17 cellular contexts compared by ENCODE assay signal in genomic region chr7:5375925-5376324, GRCh38. TPM values are rescaled to one million over a fixed set of nuclear protein-coding genes. Genes with fewer than 3 reads are reported as not detected.
DNase-seq lines count a peak whose midpoint lies in the region; ATAC-seq and TF ChIP-seq lines count a peak whose summit lies in the region.
"Had no signal": no experiment of that assay in that cellular context is flagged by ENCODE, and none has a peak within 500 bp of the region (broad histone marks: within the 10 kb centered on the region; RNA-seq: fewer than 3 reads in every experiment).

No MANE protein-coding gene starts in this region.

- H3K4me3 ChIP-seq in CD4-positive, alpha-beta memory T cell (ENCODE audit: low read length in 2 of 2): no peak overlapping the region
- no peak overlapping the region for H3K4me3 ChIP-seq in esophagus muscularis mucosa
- H3K4me3 ChIP-seq: tibial artery had no signal

- H3K27me3 Mint-ChIP-seq in CD4-positive, alpha-beta memory T cell: no peaks in the 10 kb centered on the region
- H3K27me3 Mint-ChIP-seq: activated B cell treated with CpG ODN at 0.5 μM for 24 hours; activated T-helper 17 cell treated with anti-CD3 and anti-CD28 coated beads, Interleukin-2, amount 50 U/mL, for 72 hours; stimulated activated memory B cell treated with anti-CD40 and anti-IgM and Interleukin-4, amounts not matched to agents 10 μg/mL and 1 μg/mL and 100 μg/mL, for 72 hours had no signal

- H3K36me3 Mint-ChIP-seq in CD4-positive, alpha-beta memory T cell: peaks cover 7 to 35% of the 10 kb centered on the region in 2 donors

- H3K4me1 Mint-ChIP-seq in CD4-positive, alpha-beta memory T cell: peaks cover 10 to 14% (median 11%) of the 10 kb centered on the region in 4 donors
- H3K4me1 Mint-ChIP-seq: activated B cell treated with CpG ODN at 0.5 μM for 24 hours had no signal

- H3K4me3 Mint-ChIP-seq in CD4-positive, alpha-beta memory T cell: peak overlapping the region in 7 of 8 donors; percentile 28 to 75 (median 57)
- H3K4me3 Mint-ChIP-seq: activated B cell treated with CpG ODN at 0.5 μM for 24 hours; activated T-helper 17 cell treated with anti-CD3 and anti-CD28 coated beads, Interleukin-2, amount 50 U/mL, for 72 hours; stimulated activated memory B cell treated with anti-CD40 and anti-IgM and Interleukin-4, amounts not matched to agents 10 μg/mL and 1 μg/mL and 100 μg/mL, for 72 hours had no signal

- intact Hi-C loops in CD4-positive, alpha-beta memory T cell (cut with micrococcal nuclease): no loop called here
- intact Hi-C loops in esophagus muscularis mucosa (cut with DNase I): no loop called here

- H3K9me3 ChIP-seq in CD4-positive, alpha-beta memory T cell (ENCODE audit: control insufficient read depth in 1 of 2, low read length in 2 of 2): no peaks in the 10 kb centered on the region
- H3K9me3 ChIP-seq in esophagus muscularis mucosa: no peaks in the 10 kb centered on the region
- H3K9me3 ChIP-seq: tibial artery had no signal

- POLR2A ChIA-PET in CD4-positive, alpha-beta memory T cell (lab: Charles Lee; ENCODE audit: partially characterized antibody): interaction anchor here (0.6 to 1.7 kb wide), 2 partner anchors 21 to 41 kb away, joined by 3 to 10 read pairs; no protein-coding TSS in a partner anchor
- POLR2A ChIA-PET in RWPE1 (lab: Yijun Ruan, JAX; ENCODE audit: low non-redundant PET): no interaction called here

- TF ChIP-seq POLR2A in esophagus muscularis mucosa (IDR thresholded peaks at IDR 0.05; ENCODE audit: low read depth): no peak

- peaks cover 26% of the 10 kb centered on the region for H3K36me3 ChIP-seq in CD4-positive, alpha-beta memory T cell (ENCODE audit: insufficient read depth, low read length)
- peaks cover 18 to 70% (median 68%) of the 10 kb centered on the region in 4 donors for H3K36me3 ChIP-seq in esophagus muscularis mucosa

- no peaks in the 10 kb centered on the region for H3K27me3 ChIP-seq in CD4-positive, alpha-beta memory T cell (ENCODE audit: insufficient read depth, low read length)
- no peaks in the 10 kb centered on the region for H3K27me3 ChIP-seq in esophagus muscularis mucosa
- H3K27me3 ChIP-seq: tibial artery had no signal

- 75% methylated on average over 8 of the region's 20 CpGs for WGBS in esophagus muscularis mucosa

- H3K27ac Mint-ChIP-seq in CD4-positive, alpha-beta memory T cell: peak overlapping the region; percentile 62 to 93 (median 73)
- H3K27ac Mint-ChIP-seq: activated B cell treated with CpG ODN at 0.5 μM for 24 hours; activated T-helper 17 cell treated with anti-CD3 and anti-CD28 coated beads, Interleukin-2, amount 50 U/mL, for 72 hours; stimulated activated memory B cell treated with anti-CD40 and anti-IgM and Interleukin-4, amounts not matched to agents 10 μg/mL and 1 μg/mL and 100 μg/mL, for 72 hours had no signal

- H3K27ac ChIP-seq in 22Rv1: peak overlapping the region; percentile 20; the same call in 1 of the 2 replicates
- H3K27ac ChIP-seq in CD4-positive, alpha-beta memory T cell (ENCODE audit: low read depth, low read length): no peak overlapping the region
- H3K27ac ChIP-seq in RWPE1: peak overlapping the region; percentile 19
- H3K27ac ChIP-seq in esophagus muscularis mucosa (replicated peaks in 1 of 4): peak overlapping the region in 3 of 4 donors; percentile 3 to 63 (median 54)
- H3K27ac ChIP-seq: tibial artery had no signal

- peaks cover 12% of the 10 kb centered on the region for H3K4me1 ChIP-seq in CD4-positive, alpha-beta memory T cell (ENCODE audit: insufficient read depth, low read length)
- peaks cover 12 to 92% (median 54%) of the 10 kb centered on the region in 4 donors for H3K4me1 ChIP-seq in esophagus muscularis mucosa

- CTCF ChIA-PET in CD4-positive, alpha-beta memory T cell (lab: Charles Lee; ENCODE audit: partially characterized antibody): interaction anchor here (1.3 to 1.5 kb wide), 2 partner anchors 10 to 21 kb away, joined by 4 to 11 read pairs; no protein-coding TSS in a partner anchor
- CTCF ChIA-PET in RWPE1 (lab: Yijun Ruan, JAX): interaction anchor here (1.3 kb wide), 1 partner anchor 10 kb away, joined by 4 read pairs; no protein-coding TSS in a partner anchor

- TF ChIP-seq CTCF in 22Rv1 (IDR thresholded peaks at IDR 0.05) (no peak), RWPE1 (conservative IDR thresholded peaks at IDR 0.05; ENCODE audit: low read depth) (no peak), esophagus muscularis mucosa (IDR thresholded peaks at IDR 0.05) (no peak)

- ATAC-seq in HG03139 (IDR thresholded peaks at IDR 0.05; ENCODE audit: unreplicated experiment) (no peak), HG03025 (IDR thresholded peaks at IDR 0.05; ENCODE audit: low FRiP score, unreplicated experiment) (no peak)
- ATAC-seq: activated T-helper 17 cell treated with anti-CD3 and anti-CD28 coated beads, Interleukin-2, amount 50 U/mL, for 72 hours; stimulated activated memory B cell treated with anti-CD40 and anti-IgM and Interleukin-4, amounts not matched to agents 10 μg/mL and 1 μg/mL and 100 μg/mL, for 72 hours had no signal

- TF ChIP-seq EP300 in esophagus muscularis mucosa (IDR thresholded peaks at IDR 0.05): no peak

- no peaks in the 10 kb centered on the region for H3K9me3 Mint-ChIP-seq in CD4-positive, alpha-beta memory T cell
- H3K9me3 Mint-ChIP-seq: activated B cell treated with CpG ODN at 0.5 μM for 24 hours; activated T-helper 17 cell treated with anti-CD3 and anti-CD28 coated beads, Interleukin-2, amount 50 U/mL, for 72 hours; stimulated activated memory B cell treated with anti-CD40 and anti-IgM and Interleukin-4, amounts not matched to agents 10 μg/mL and 1 μg/mL and 100 μg/mL, for 72 hours had no signal

- peak; percentile 35 to 63 (median 47) for DNase-seq in CD4-positive, alpha-beta memory T cell
- DNase-seq in RWPE1 (ENCODE audit: low spot score) (no peak), esophagus muscularis mucosa (ENCODE audit: extremely low spot score) (no peak), SKM-1 treated with dmso at 0.1 percent for 144 hours (lab: John Stamatoyannopoulos, UW; ENCODE audit: unreplicated experiment) (no peak), C1 segment of cervical spinal cord (lab: John Stamatoyannopoulos, UW) (no peak)
- DNase-seq: activated B cell treated with CpG ODN at 0.5 μM for 24 hours; effector CD8-positive, alpha-beta T cell; NCI-H1436 treated with DMSO at 0.1 percent for 48 hours; NCI-H82; nucleus accumbens; OCI-M1; tibial artery had no signal

RNA-seq across cellular contexts. Expression of gene TNRC18, which starts 47.7 kb away (rescaled TPM):
- total RNA-seq in CD4-positive, alpha-beta memory T cell: 10 to 100 TPM; 47.3 to 48.9 TPM
- 1 to 10 TPM in 1 of 2 donors, under 1 TPM in 1; 0.11 to 1.7 TPM for polyA plus RNA-seq in CD4-positive, alpha-beta memory T cell
- 100 to 1,000 TPM; 101 to 277 (median 166) TPM for total RNA-seq in esophagus muscularis mucosa

Comparison
In these comparisons a context has a peak if more than half of its experiments do, and no peak if none do; other contexts are left out.
1. DNase-seq: peak in CD4-positive, alpha-beta memory T cell (5 of 5); none in RWPE1 (single experiment), esophagus muscularis mucosa (single experiment), SKM-1 treated with dmso at 0.1 percent for 144 hours (single experiment) and C1 segment of cervical spinal cord (0 of 14).